Comparison of ENCODE assay signal across 34 cellular contexts in genomic region chr6:170596426-170596825, GRCh38.
"Had no signal": no experiment of that assay in that cellular context is flagged by ENCODE, and none has a peak within 500 bp of the region (broad histone marks: within the 10 kb centered on the region; RNA-seq: fewer than 3 reads in every experiment).

No MANE protein-coding gene starts in this region.

- H3K27ac ChIP-seq: adrenal gland, body of pancreas, epithelial cell of prostate, esophagus squamous epithelium, gastroesophageal sphincter, heart right ventricle, hepatocyte had no signal

- H3K36me3 Mint-ChIP-seq: activated CD8-positive, alpha-beta memory T cell treated with anti-CD3 and anti-CD28 coated beads, Interleukin-2, amount 10 ng/mL, durations not matched to agents 7 days and 5 days had no signal

- H3K79me2 ChIP-seq: hepatocyte had no signal

- H3K4me3 ChIP-seq: adrenal gland, body of pancreas, esophagus squamous epithelium, gastroesophageal sphincter, heart right ventricle, hepatocyte had no signal

- H3K27me3 ChIP-seq: adrenal gland, body of pancreas, hepatocyte had no signal

- H3K4me3 Mint-ChIP-seq: activated CD8-positive, alpha-beta memory T cell treated with anti-CD3 and anti-CD28 coated beads, Interleukin-2, amount 10 ng/mL, durations not matched to agents 7 days and 5 days; activated CD8-positive, alpha-beta T cell treated with anti-CD3 and anti-CD28 coated beads for 36 hours; activated naive CD4-positive, alpha-beta T cell treated with anti-CD3 and anti-CD28 coated beads for 36 hours; activated naive CD4-positive, alpha-beta T cell treated with anti-CD3 and anti-CD28 coated beads, Interleukin-2, amount 50 U/mL, for 24 hours; activated naive CD8-positive, alpha-beta T cell treated with anti-CD3 and anti-CD28 coated beads for 36 hours; activated naive CD8-positive, alpha-beta T cell treated with anti-CD3 and anti-CD28 coated beads, Interleukin-2, amount 50 U/mL, for 24 hours; activated T-helper 1 cell treated with anti-CD3 and anti-CD28 coated beads, Interleukin-12 subunit alpha, Interleukin-12 subunit beta, Interleukin-2, Interleukin-4 antibody, amounts not matched to agents 30 ng/mL and 10 ng/mL and 1 ng/mL, durations not matched to agents 14 hours and 24 hours and 36 hours; T-helper 17 cell; T-helper 2 cell treated with Interferon-gamma antibody and Interleukin-4, amounts not matched to agents 5 μg/mL and 100 μg/mL, for 36 hours had no signal

- H3K27ac Mint-ChIP-seq: activated CD8-positive, alpha-beta memory T cell treated with anti-CD3 and anti-CD28 coated beads, Interleukin-2, amount 10 ng/mL, durations not matched to agents 7 days and 5 days; activated CD8-positive, alpha-beta T cell treated with anti-CD3 and anti-CD28 coated beads for 36 hours; activated naive CD4-positive, alpha-beta T cell treated with anti-CD3 and anti-CD28 coated beads for 36 hours; activated naive CD4-positive, alpha-beta T cell treated with anti-CD3 and anti-CD28 coated beads, Interleukin-2, amount 50 U/mL, for 24 hours; activated naive CD8-positive, alpha-beta T cell treated with anti-CD3 and anti-CD28 coated beads for 36 hours; activated naive CD8-positive, alpha-beta T cell treated with anti-CD3 and anti-CD28 coated beads, Interleukin-2, amount 50 U/mL, for 24 hours; activated T-helper 1 cell treated with anti-CD3 and anti-CD28 coated beads, Interleukin-12 subunit alpha, Interleukin-12 subunit beta, Interleukin-2, Interleukin-4 antibody, amounts not matched to agents 30 ng/mL and 10 ng/mL and 1 ng/mL, durations not matched to agents 14 hours and 24 hours and 36 hours; activated T-helper 2 cell treated with anti-CD3 and anti-CD28 coated beads, Interferon-gamma antibody, Interleukin-2, Interleukin-4, amounts not matched to agents 10 μg/mL and 5 μg/mL and 100 μg/mL, durations not matched to agents 14 hours and 24 hours and 36 hours; T-helper 17 cell; T-helper 2 cell treated with Interferon-gamma antibody and Interleukin-4, amounts not matched to agents 5 μg/mL and 100 μg/mL, for 36 hours had no signal

- H2AFZ ChIP-seq: hepatocyte had no signal

- H3K9me3 ChIP-seq: adrenal gland had no signal

- H3K4me1 Mint-ChIP-seq: activated naive CD4-positive, alpha-beta T cell treated with anti-CD3 and anti-CD28 coated beads, Interleukin-2, amount 50 U/mL, for 24 hours; activated naive CD8-positive, alpha-beta T cell treated with anti-CD3 and anti-CD28 coated beads for 36 hours; activated naive CD8-positive, alpha-beta T cell treated with anti-CD3 and anti-CD28 coated beads, Interleukin-2, amount 50 U/mL, for 24 hours; T-helper 17 cell had no signal

- H3K36me3 ChIP-seq: adrenal gland, esophagus squamous epithelium, gastroesophageal sphincter, heart right ventricle had no signal

- DNase-seq: activated CD4-positive, alpha-beta T cell treated with anti-CD3 and anti-CD28 coated beads for 4 hours; activated CD4-positive, alpha-beta T cell treated with anti-CD3 and anti-CD28 coated beads, Interleukin-2, amount 50 U/mL, for 1 hour; activated CD4-positive, alpha-beta T cell treated with anti-CD3 and anti-CD28 coated beads, Interleukin-2, amount 50 U/mL, for 48 hours; activated CD4-positive, CD25-positive, alpha-beta regulatory T cell; activated CD4-positive, CD25-positive, alpha-beta regulatory T cell treated with anti-CD3 and anti-CD28 coated beads, Interleukin-2, amount 50 U/mL, for 72 hours; activated CD8-positive, alpha-beta memory T cell treated with anti-CD3 and anti-CD28 coated beads, Interleukin-2, amount 10 ng/mL, durations not matched to agents 7 days and 5 days; activated CD8-positive, alpha-beta memory T cell treated with anti-CD3 and anti-CD28 coated beads, Interleukin-2, amount 50 U/mL, for 4 hours; activated CD8-positive, alpha-beta T cell treated with anti-CD3 and anti-CD28 coated beads for 36 hours; activated effector memory CD4-positive, alpha-beta T cell treated with anti-CD3 and anti-CD28 coated beads, Interleukin-2, amount 50 U/mL, for 16 hours; activated naive CD4-positive, alpha-beta T cell treated with anti-CD3 and anti-CD28 coated beads for 36 hours; activated naive CD8-positive, alpha-beta T cell treated with anti-CD3 and anti-CD28 coated beads for 36 hours; activated naive CD8-positive, alpha-beta T cell treated with anti-CD3 and anti-CD28 coated beads, Interleukin-2, amount 50 U/mL, for 24 hours; activated T-cell treated with anti-CD3 and anti-CD28 coated beads, Interleukin-2, amount 50 U/mL, for 1 hour; activated T-cell treated with anti-CD3 and anti-CD28 coated beads, Interleukin-2, amount 50 U/mL, for 48 hours; adrenal gland; amygdala; aorta; body of pancreas; caudate nucleus; cortex of kidney; dermis blood vessel endothelial cell; effector CD8-positive, alpha-beta T cell; esophagus squamous epithelium; foreskin melanocyte; heart right ventricle; T-helper 17 cell; T1000 had no signal

- H3K4me2 ChIP-seq: hepatocyte had no signal

- H3K4me1 ChIP-seq: adrenal gland, body of pancreas, esophagus squamous epithelium, gastroesophageal sphincter, heart right ventricle had no signal

- ATAC-seq: activated CD8-positive, alpha-beta memory T cell treated with anti-CD3 and anti-CD28 coated beads, Interleukin-2, amount 10 ng/mL, durations not matched to agents 7 days and 5 days; activated CD8-positive, alpha-beta T cell treated with anti-CD3 and anti-CD28 coated beads for 36 hours; activated naive CD8-positive, alpha-beta T cell treated with anti-CD3 and anti-CD28 coated beads, Interleukin-2, amount 50 U/mL, for 24 hours; body of pancreas; gastroesophageal sphincter; heart right ventricle; T-helper 17 cell had no signal
